ENCODE assay signal across 8 cellular contexts in genomic region chr19:19361075-19361594, GRCh38. TPM values are rescaled to one million over a fixed set of nuclear protein-coding genes. Genes with fewer than 3 reads are reported as not detected.
A peak's percentile ranks its signal among the peaks of the same experiment; 100 is the strongest.
DNase-seq lines count a peak whose midpoint lies in the region; ATAC-seq and TF ChIP-seq lines count a peak whose summit lies in the region.

No MANE protein-coding gene starts in this region.

- peak; percentile 84 for TF ChIP-seq CTCF in GM12872 (IDR thresholded peaks at IDR 0.05; ENCODE audit: insufficient read depth, low read depth, low read length)

- intact Hi-C loops in left colon (cut with DNase I, micrococcal nuclease): no loop called here

- DNase-seq in NCI-H345 treated with DMSO at 0.1 percent for 48 hours (lab: John Stamatoyannopoulos, UW; ENCODE audit: unreplicated experiment) (peak; percentile 50), left colon (peak; percentile 73 to 85)
- peak; percentile 54 for DNase-seq in central memory CD4-positive, alpha-beta T cell
- peak; percentile 72 to 75 for DNase-seq in stimulated activated CD4-positive, alpha-beta T cell treated with anti-CD3 and anti-CD28 coated beads, Interleukin-2, amount 100 ng/mL, for 48 hours

- peak; percentile 67 for ATAC-seq in HG03064 (IDR thresholded peaks at IDR 0.05; ENCODE audit: low read depth, unreplicated experiment)
- ATAC-seq in activated CD4-positive, CD25-positive, alpha-beta regulatory T cell treated with anti-CD3 and anti-CD28 coated beads, Interleukin-2, amount 50 U/mL, for 24 hours: peak; percentile 75 to 78
- peak; percentile 64 for ATAC-seq in left colon
- no peak for ATAC-seq in GM19328 (IDR thresholded peaks at IDR 0.05; ENCODE audit: unreplicated experiment)

RNA-seq across cellular contexts. Expression of gene MAU2, which starts 40.5 kb away (rescaled TPM):
- 10 to 100 TPM; 45.3 to 52.4 TPM for total RNA-seq in left colon

RNA-seq across cellular contexts. Expression of gene SUGP1, which starts 40.8 kb away (rescaled TPM):
- total RNA-seq in left colon: 10 to 100 TPM; 33.5 to 46.2 TPM

RNA-seq across cellular contexts. Expression of gene GATAD2A, which starts 44.3 kb away (rescaled TPM):
- total RNA-seq in left colon: 100 to 1,000 TPM; 104 to 135 TPM
